Comparison of ENCODE assay signal across 8 cellular contexts in genomic region chr17:68346448-68346847, GRCh38. TPM values are rescaled to one million over a fixed set of nuclear protein-coding genes. Genes with fewer than 3 reads are reported as not detected.
DNase-seq lines count a peak whose midpoint lies in the region; ATAC-seq and TF ChIP-seq lines count a peak whose summit lies in the region.

No MANE protein-coding gene starts in this region.

- H3K27me3 ChIP-seq in DND-41 (ENCODE audit: insufficient read depth, low read length, poor library complexity) (no peaks in the 10 kb centered on the region), sigmoid colon (no peaks in the 10 kb centered on the region), esophagus muscularis mucosa (no peaks in the 10 kb centered on the region)

- no peaks in the 10 kb centered on the region for H3K27me3 Mint-ChIP-seq in activated naive CD4-positive, alpha-beta T cell treated with anti-CD3 and anti-CD28 coated beads for 36 hours (ENCODE audit: low read depth)

- H4K20me1 ChIP-seq in DND-41 (ENCODE audit: insufficient read depth, low read length), result no peaks in the 10 kb centered on the region

- peak; percentile 82 for ATAC-seq in DND-41 (ENCODE audit: insufficient read depth, low read depth)
- ATAC-seq in HG02588 (IDR thresholded peaks at IDR 0.05; ENCODE audit: unreplicated experiment), result peak; percentile 68

- intact Hi-C loops in activated naive CD4-positive, alpha-beta T cell treated with anti-CD3 and anti-CD28 coated beads for 36 hours (cut with micrococcal nuclease), result loop anchor here (1.0 to 2.0 kb wide), 3 partner anchors 10 to 68 kb away; no protein-coding TSS in a partner anchor
- intact Hi-C loops in sigmoid colon (cut with DNase I), result no loop called here
- intact Hi-C loops in esophagus muscularis mucosa (cut with DNase I), result no loop called here

- H3K4me2 ChIP-seq in DND-41 (ENCODE audit: insufficient read depth, low read length), result peak overlapping the region; percentile 52

- WGBS in sigmoid colon, 2 donors, result 53 to 84% methylated on average over 13 of the region's 13 CpGs
- WGBS in esophagus muscularis mucosa, result 74% methylated on average over 13 of the region's 13 CpGs

- H3K4me1 ChIP-seq in DND-41 (ENCODE audit: insufficient read depth, low read length), result peaks cover 82% of the 10 kb centered on the region
- no peaks in the 10 kb centered on the region for H3K4me1 ChIP-seq in sigmoid colon
- no peaks in the 10 kb centered on the region for H3K4me1 ChIP-seq in esophagus muscularis mucosa

- no peaks in the 10 kb centered on the region for H3K9me3 Mint-ChIP-seq in activated naive CD4-positive, alpha-beta T cell treated with anti-CD3 and anti-CD28 coated beads for 36 hours

- H3K36me3 Mint-ChIP-seq in activated naive CD4-positive, alpha-beta T cell treated with anti-CD3 and anti-CD28 coated beads for 36 hours (ENCODE audit: low read depth), result peaks cover 6% of the 10 kb centered on the region

- CTCF ChIA-PET in activated naive CD4-positive, alpha-beta T cell treated with anti-CD3 and anti-CD28 coated beads for 36 hours (lab: Charles Lee), result no interaction called here

- H3K9me3 ChIP-seq in DND-41 (ENCODE audit: insufficient read depth, low read length, severe bottlenecking) (no peaks in the 10 kb centered on the region), sigmoid colon (no peaks in the 10 kb centered on the region), esophagus muscularis mucosa (no peaks in the 10 kb centered on the region)

- H3K4me1 Mint-ChIP-seq in activated naive CD4-positive, alpha-beta T cell treated with anti-CD3 and anti-CD28 coated beads for 36 hours (ENCODE audit: low read depth), result peaks cover 66% of the 10 kb centered on the region

- no peak for TF ChIP-seq EP300 in sigmoid colon (IDR thresholded peaks at IDR 0.05)
- TF ChIP-seq EP300 in esophagus muscularis mucosa (IDR thresholded peaks at IDR 0.05), result no peak

- H3K4me3 ChIP-seq in DND-41 (ENCODE audit: low read depth in 1 of 2, low read length in 2 of 2) (peak overlapping the region in 1 of 2 experiments; percentile 32; a peak in 1 of 4 replicates), sigmoid colon (no peak overlapping the region), esophagus muscularis mucosa (no peak overlapping the region)

- H3K9ac ChIP-seq in DND-41 (ENCODE audit: low read depth, low read length), result peak overlapping the region; percentile 57

- DNase-seq in DND-41 (peak; percentile 98), SIG-M5 treated with dmso at 0.1 percent for 504 hours (lab: John Stamatoyannopoulos, UW; ENCODE audit: unreplicated experiment) (peak; percentile 100), retina (peak; percentile 81), sigmoid colon (no peak), esophagus muscularis mucosa (ENCODE audit: extremely low spot score) (no peak), HuH-7.5 (ENCODE audit: low spot score) (no peak)
- peak; percentile 87 for DNase-seq in activated naive CD4-positive, alpha-beta T cell treated with anti-CD3 and anti-CD28 coated beads for 36 hours

- H3K27ac ChIP-seq in DND-41 (ENCODE audit: low read length) (peak overlapping the region; percentile 92), sigmoid colon (no peak overlapping the region), esophagus muscularis mucosa (replicated peaks in 1 of 4) (no peak overlapping the region)

- H2AFZ ChIP-seq in DND-41 (ENCODE audit: low read depth, low read length), result peak overlapping the region; percentile 27; the same call in 1 of the 2 replicates

- TF ChIP-seq POLR2A in sigmoid colon (IDR thresholded peaks at IDR 0.05) (no peak), esophagus muscularis mucosa (IDR thresholded peaks at IDR 0.05; ENCODE audit: low read depth) (no peak)

- TF ChIP-seq CTCF in DND-41 (IDR thresholded peaks at IDR 0.05; ENCODE audit: borderline replicate concordance, extremely low read depth, low read length, poor library complexity, severe bottlenecking), result peak; percentile 16
- no peak for TF ChIP-seq CTCF in sigmoid colon (IDR thresholded peaks at IDR 0.05)
- TF ChIP-seq CTCF in esophagus muscularis mucosa (IDR thresholded peaks at IDR 0.05), result no peak

- H3K27ac Mint-ChIP-seq in activated naive CD4-positive, alpha-beta T cell treated with anti-CD3 and anti-CD28 coated beads for 36 hours, result peak overlapping the region; percentile 91

- H3K4me3 Mint-ChIP-seq in activated naive CD4-positive, alpha-beta T cell treated with anti-CD3 and anti-CD28 coated beads for 36 hours, result peak overlapping the region; percentile 75

- H3K36me3 ChIP-seq in DND-41 (ENCODE audit: insufficient read depth, low read length) (no peaks in the 10 kb centered on the region), sigmoid colon (no peaks in the 10 kb centered on the region), esophagus muscularis mucosa (peaks cover 0 to 3% (median 0%) of the 10 kb centered on the region in 4 donors)

- peaks cover 3% of the 10 kb centered on the region; the same call in 1 of the 2 replicates for H3K79me2 ChIP-seq in DND-41 (ENCODE audit: insufficient read depth, low read length)

RNA-seq across cellular contexts. Expression of gene ARSG, which starts 55.2 kb away (rescaled TPM):
- total RNA-seq in activated naive CD4-positive, alpha-beta T cell treated with anti-CD3 and anti-CD28 coated beads for 36 hours, result 10 to 100 TPM in 1 of 2 experiments, 1 to 10 TPM in 1; 9.0 to 10.5 TPM
- 1 to 10 TPM; 1.5 to 3.0 (median 2.0) TPM for total RNA-seq in sigmoid colon
- 1 to 10 TPM in 1 of 3 donors, under 1 TPM in 2; under 0.01 to 2.0 (median 0.69) TPM for polyA plus RNA-seq in sigmoid colon
- total RNA-seq in esophagus muscularis mucosa, result 1 to 10 TPM; 1.7 to 4.9 (median 2.8) TPM

RNA-seq across cellular contexts. Expression of gene SLC16A6, which starts 55.5 kb away (rescaled TPM):
- 1 to 10 TPM in 1 of 2 experiments, under 1 TPM in 1; 0.96 to 1.1 TPM for total RNA-seq in activated naive CD4-positive, alpha-beta T cell treated with anti-CD3 and anti-CD28 coated beads for 36 hours
- total RNA-seq in sigmoid colon (under 1 TPM in 1 of 4 donors, not detected in 3; 0.14 TPM), esophagus muscularis mucosa (under 1 TPM in 3 of 4 donors, not detected in 1; 0.33 to 0.42 (median 0.34) TPM)
- polyA plus RNA-seq in sigmoid colon, result 1 to 10 TPM in 1 of 3 donors, under 1 TPM in 1, not detected in 1; 0.67 to 2.1 TPM

Comparison
In these comparisons a context has a peak if more than half of its experiments do, and no peak if none do; other contexts are left out.
1. DNase-seq: peak in DND-41 (single experiment), SIG-M5 treated with dmso at 0.1 percent for 504 hours (single experiment), activated naive CD4-positive, alpha-beta T cell treated with anti-CD3 and anti-CD28 coated beads for 36 hours (single experiment) and retina (single experiment); none in sigmoid colon (single experiment), esophagus muscularis mucosa (single experiment) and HuH-7.5 (single experiment).